In the genomic region with DNA sequence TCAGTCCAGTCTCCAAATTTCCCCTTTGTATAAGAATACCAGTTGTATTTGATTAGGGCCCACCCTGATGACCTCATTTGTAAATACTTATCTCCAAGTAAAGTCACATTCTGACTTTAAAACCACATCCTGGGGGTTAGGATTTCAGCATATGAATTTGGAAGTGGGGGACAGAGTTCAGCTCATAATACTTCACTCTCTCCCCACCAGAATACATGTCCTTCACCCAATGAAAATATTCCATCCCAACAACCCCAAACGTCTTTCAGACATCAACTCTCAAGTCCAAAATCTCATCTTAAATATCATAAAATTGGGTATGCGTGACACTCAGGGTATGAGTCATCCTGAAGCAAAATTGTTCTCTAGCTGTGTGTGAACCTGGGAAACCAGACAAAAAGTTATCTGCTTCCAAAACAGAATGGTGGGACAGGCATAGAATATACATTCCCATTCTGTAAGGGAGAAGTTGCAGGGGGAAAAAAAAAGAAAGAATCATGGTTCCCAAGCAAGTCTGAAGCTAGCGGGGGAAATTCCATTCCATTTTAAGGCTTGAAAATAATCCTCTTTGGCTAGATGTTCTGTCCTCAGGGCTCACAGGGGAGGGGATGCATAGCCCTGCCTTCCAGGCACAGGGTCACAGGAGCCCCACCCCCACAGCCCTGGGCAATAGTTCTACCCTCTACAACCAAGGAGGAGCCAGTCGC, we compare ENCODE assay signal across 12 cellular contexts.
DNase-seq lines count a peak whose midpoint lies in the region; ATAC-seq, FAIRE-seq and TF ChIP-seq lines count a peak whose summit lies in the region.
"Had no signal": no experiment of that assay in that cellular context is flagged by ENCODE, and none has a peak within 500 bp of the region (broad histone marks: within the 10 kb centered on the region; RNA-seq: fewer than 3 reads in every experiment).

No MANE protein-coding gene starts in this region.

- H3K27me3 ChIP-seq in GM23248 (replicated peaks; ENCODE audit: insufficient read depth) (no peaks in the 10 kb centered on the region), osteoblast (ENCODE audit: insufficient read depth, low read length) (no peaks in the 10 kb centered on the region), BE2C (no peaks in the 10 kb centered on the region)

- ATAC-seq in GM21381 (IDR thresholded peaks at IDR 0.05; ENCODE audit: unreplicated experiment), result no peak
- ATAC-seq: stimulated activated memory B cell treated with anti-CD40 and anti-IgM and Interleukin-4, amounts not matched to agents 10 μg/mL and 1 μg/mL and 100 μg/mL, for 72 hours had no signal

- no peaks in the 10 kb centered on the region for H3K79me2 ChIP-seq in GM23248 (ENCODE audit: insufficient read depth)
- H3K79me2 ChIP-seq in osteoblast (ENCODE audit: insufficient read depth, low read length), result no peaks in the 10 kb centered on the region

- H2AFZ ChIP-seq in GM23248 (peak overlapping the region; percentile 69), osteoblast (ENCODE audit: low read length) (peak overlapping the region; percentile 62)

- peaks cover 32% of the 10 kb centered on the region for H3K4me1 ChIP-seq in GM23248 (ENCODE audit: insufficient read depth)
- peaks cover 22% of the 10 kb centered on the region for H3K4me1 ChIP-seq in osteoblast (ENCODE audit: insufficient read depth, low read length)
- no peaks in the 10 kb centered on the region for H3K4me1 ChIP-seq in BE2C
- H3K4me1 ChIP-seq in kidney (ENCODE audit: control insufficient read depth in 1 of 2, insufficient read depth in 1 of 2, low read depth in 1 of 2, low read length in 2 of 2), result no peaks in the 10 kb centered on the region

- CTCF ChIA-PET in RWPE1 (lab: Yijun Ruan, JAX), result interaction anchor here (0.6 to 1.4 kb wide), 6 partner anchors 44 to 854 kb away, joined by 3 to 5 read pairs (median 3); no protein-coding TSS in a partner anchor

- DNase-seq in GM23248 (peak; percentile 80), RWPE1 (ENCODE audit: low spot score) (peak; percentile 15), dedifferentiated amniotic fluid mesenchymal stem cell (ENCODE audit: extremely low spot score) (peak; percentile 57), osteoblast (ENCODE audit: insufficient read length, low spot score, missing footprints) (no peak), BE2C (no peak), NCI-H1436 treated with DMSO at 0.1 percent for 48 hours (lab: John Stamatoyannopoulos, UW) (no peak), kidney (no peak)
- DNase-seq: dermis blood vessel endothelial cell; GDM1; stimulated activated CD4-positive, alpha-beta T cell treated with anti-CD3 and anti-CD28 coated beads, Interleukin-2, amount 100 ng/mL, for 48 hours had no signal

- H4K20me1 ChIP-seq in GM23248 (ENCODE audit: insufficient read depth) (no peaks in the 10 kb centered on the region), osteoblast (ENCODE audit: insufficient read depth, low read length) (no peaks in the 10 kb centered on the region)

- POLR2A ChIA-PET in RWPE1 (lab: Yijun Ruan, JAX; ENCODE audit: low non-redundant PET), result no interaction called here

- peak overlapping the region; percentile 72 for H3K27ac ChIP-seq in GM23248
- peak overlapping the region; percentile 84 for H3K27ac ChIP-seq in RWPE1
- H3K27ac ChIP-seq in osteoblast (ENCODE audit: low read depth, low read length), result peak overlapping the region; percentile 85
- H3K27ac ChIP-seq in kidney (ENCODE audit: low read depth in 2 of 2, low read length in 2 of 2), result no peak overlapping the region

- no peaks in the 10 kb centered on the region for H3K9me3 ChIP-seq in GM23248 (ENCODE audit: low read depth)
- no peaks in the 10 kb centered on the region for H3K9me3 ChIP-seq in osteoblast (ENCODE audit: low read depth, low read length)
- no peaks in the 10 kb centered on the region for H3K9me3 ChIP-seq in BE2C
- no peaks in the 10 kb centered on the region for H3K9me3 ChIP-seq in kidney (ENCODE audit: control insufficient read depth in 1 of 2, low read length in 2 of 2)

- peaks cover 27% of the 10 kb centered on the region; the same call in 1 of the 2 replicates for H3F3A ChIP-seq in GM23248 (ENCODE audit: insufficient read depth)

- H3K4me2 ChIP-seq in GM23248 (ENCODE audit: unreplicated experiment) (peak overlapping the region; percentile 35), osteoblast (ENCODE audit: insufficient read depth, low read length) (peak overlapping the region; percentile 23)

- H3K9me2 ChIP-seq in GM23248 (ENCODE audit: insufficient read depth), result no peaks in the 10 kb centered on the region

- intact Hi-C loops in kidney (cut with DNase I), result no loop called here

- WGBS in GM23248 (ENCODE audit: low coverage in 1 of 2, low lambda C conversion rate in 2 of 2, missing lambda C conversion rate in 2 of 2), 2 experiments, result 45 to 48% methylated on average over 4 of the region's 4 CpGs

- H3K36me3 ChIP-seq in GM23248 (ENCODE audit: low read depth), result no peaks in the 10 kb centered on the region
- H3K36me3 ChIP-seq in osteoblast (ENCODE audit: insufficient read depth, low read length), result peaks cover 3% of the 10 kb centered on the region
- H3K36me3 ChIP-seq in BE2C, result no peaks in the 10 kb centered on the region
- H3K36me3 ChIP-seq in kidney (ENCODE audit: control insufficient read depth in 1 of 2, insufficient read depth in 2 of 2, low read length in 2 of 2), result peaks cover 4 to 8% of the 10 kb centered on the region in 2 donors

- FAIRE-seq in kidney (lab: Jason Lieb, UNC), result no peak

- in situ Hi-C loops in GM23248 (cut with MboI), result no loop called here

- TF ChIP-seq CTCF in RWPE1 (conservative IDR thresholded peaks at IDR 0.05; ENCODE audit: low read depth) (no peak), osteoblast (IDR thresholded peaks at IDR 0.05; ENCODE audit: extremely low read depth, low read depth, low read length) (no peak), BE2C (IDR thresholded peaks at IDR 0.05; ENCODE audit: low read depth, low read length) (no peak), kidney (IDR thresholded peaks at IDR 0.05; ENCODE audit: borderline replicate concordance, extremely low read depth, insufficient read depth) (no peak)

- H3K4me3 ChIP-seq in GM23248 (0 out of 2 replicates have a peak overlapping the region, but pooled peaks have one; percentile 3), osteoblast (ENCODE audit: insufficient read depth, low read length) (no peak overlapping the region), BE2C (ENCODE audit: low read depth, low read length) (no peak overlapping the region), kidney (ENCODE audit: low read length in 2 of 2) (no peak overlapping the region)

- H3K9ac ChIP-seq in GM23248 (peak overlapping the region; percentile 36; the same call in 1 of the 2 replicates), kidney (ENCODE audit: low read length in 2 of 2) (no peak overlapping the region)

Comparison
In these comparisons a context has a peak if more than half of its experiments do, and no peak if none do; other contexts are left out.
1. DNase-seq: peak in GM23248 (single experiment), RWPE1 (single experiment) and dedifferentiated amniotic fluid mesenchymal stem cell (single experiment); none in osteoblast (single experiment), BE2C (single experiment), NCI-H1436 treated with DMSO at 0.1 percent for 48 hours (single experiment) and kidney (single experiment).
2. H3K27ac ChIP-seq: peak in GM23248 (single experiment), RWPE1 (single experiment) and osteoblast (single experiment); none in kidney (0 of 2).